18 cellular contexts compared by ENCODE assay signal in genomic region chr2:165601065-165601830, GRCh38.
"Had no signal": no experiment of that assay in that cellular context is flagged by ENCODE, and none has a peak within 500 bp of the region (broad histone marks: within the 10 kb centered on the region; RNA-seq: fewer than 3 reads in every experiment).

No MANE protein-coding gene starts in this region.

- H3K27me3 Mint-ChIP-seq: activated naive CD8-positive, alpha-beta T cell treated with anti-CD3 and anti-CD28 coated beads, Interleukin-2, amount 50 U/mL, for 24 hours had no signal

- H3K27ac ChIP-seq: colonic mucosa, heart right ventricle, ovary, right lobe of liver had no signal

- H3K4me1 Mint-ChIP-seq: activated CD4-positive, alpha-beta T cell treated with anti-CD3 and anti-CD28 coated beads, Interleukin-2, amount 10 ng/mL, durations not matched to agents 7 days and 5 days; activated naive CD4-positive, alpha-beta T cell treated with anti-CD3 and anti-CD28 coated beads, Interleukin-2, amount 10 ng/mL, durations not matched to agents 7 days and 5 days; activated naive CD8-positive, alpha-beta T cell treated with anti-CD3 and anti-CD28 coated beads, Interleukin-2, amount 50 U/mL, for 24 hours; central memory CD8-positive, alpha-beta T cell; naive thymus-derived CD4-positive, alpha-beta T cell; stimulated activated memory B cell treated with anti-CD40 and anti-IgM and Interleukin-4, amounts not matched to agents 10 μg/mL and 1 μg/mL and 100 μg/mL, for 72 hours had no signal

- H3K36me3 Mint-ChIP-seq: activated naive CD4-positive, alpha-beta T cell treated with anti-CD3 and anti-CD28 coated beads, Interleukin-2, amount 10 ng/mL, durations not matched to agents 7 days and 5 days; memory B cell; naive thymus-derived CD4-positive, alpha-beta T cell; stimulated activated memory B cell treated with anti-CD40 and anti-IgM and Interleukin-4, amounts not matched to agents 10 μg/mL and 1 μg/mL and 100 μg/mL, for 72 hours had no signal

- H3K4me3 ChIP-seq: colonic mucosa, heart right ventricle, ovary, right lobe of liver had no signal

- ATAC-seq: activated CD8-positive, alpha-beta T cell treated with anti-CD3 and anti-CD28 coated beads, Interleukin-2, amount 10 ng/mL, durations not matched to agents 7 days and 5 days; activated naive CD8-positive, alpha-beta T cell treated with anti-CD3 and anti-CD28 coated beads, Interleukin-2, amount 50 U/mL, for 24 hours; activated T-cell treated with anti-CD3 and anti-CD28 coated beads, Interleukin-2, amount 50 U/mL, for 4 hours; naive thymus-derived CD4-positive, alpha-beta T cell; stimulated activated memory B cell treated with anti-CD40 and anti-IgM and Interleukin-4, amounts not matched to agents 10 μg/mL and 1 μg/mL and 100 μg/mL, for 72 hours had no signal

- H3K36me3 ChIP-seq: colonic mucosa, ovary, right lobe of liver had no signal

- H3K4me1 ChIP-seq: colonic mucosa, right lobe of liver had no signal

- H3K27ac Mint-ChIP-seq: activated CD4-positive, alpha-beta T cell treated with anti-CD3 and anti-CD28 coated beads, Interleukin-2, amount 10 ng/mL, durations not matched to agents 7 days and 5 days; activated CD8-positive, alpha-beta T cell treated with anti-CD3 and anti-CD28 coated beads, Interleukin-2, amount 10 ng/mL, durations not matched to agents 7 days and 5 days; activated naive CD4-positive, alpha-beta T cell treated with anti-CD3 and anti-CD28 coated beads, Interleukin-2, amount 10 ng/mL, durations not matched to agents 7 days and 5 days; activated naive CD8-positive, alpha-beta T cell treated with anti-CD3 and anti-CD28 coated beads, Interleukin-2, amount 50 U/mL, for 24 hours; memory B cell; naive thymus-derived CD4-positive, alpha-beta T cell; stimulated activated memory B cell treated with anti-CD40 and anti-IgM and Interleukin-4, amounts not matched to agents 10 μg/mL and 1 μg/mL and 100 μg/mL, for 72 hours; T-helper 1 cell treated with Interleukin-12 subunit alpha and Interleukin-12 subunit beta and Interleukin-4 antibody, amounts not matched to agents 30 μg/mL and 1 μg/mL, for 36 hours had no signal

- DNase-seq: activated CD4-positive, alpha-beta T cell treated with anti-CD3 and anti-CD28 coated beads, Interleukin-2, amount 10 ng/mL, durations not matched to agents 7 days and 5 days; activated CD8-positive, alpha-beta T cell treated with anti-CD3 and anti-CD28 coated beads, Interleukin-2, amount 10 ng/mL, durations not matched to agents 7 days and 5 days; activated naive CD4-positive, alpha-beta T cell treated with anti-CD3 and anti-CD28 coated beads, Interleukin-2, amount 10 ng/mL, durations not matched to agents 7 days and 5 days; activated naive CD8-positive, alpha-beta T cell treated with anti-CD3 and anti-CD28 coated beads, Interleukin-2, amount 50 U/mL, for 24 hours; activated T-cell treated with anti-CD3 and anti-CD28 coated beads, Interleukin-2, amount 50 U/mL, for 4 hours; anterior cingulate cortex; colonic mucosa; erythroblast; heart right ventricle; left ventricle myocardium superior; naive thymus-derived CD4-positive, alpha-beta T cell; ovary; right lobe of liver; stimulated activated CD4-positive, alpha-beta T cell treated with anti-CD3 and anti-CD28 coated beads, Interleukin-4, amount 100 ng/mL, for 24 hours had no signal

- H3K4me3 Mint-ChIP-seq: activated CD4-positive, alpha-beta T cell treated with anti-CD3 and anti-CD28 coated beads, Interleukin-2, amount 10 ng/mL, durations not matched to agents 7 days and 5 days; activated CD8-positive, alpha-beta T cell treated with anti-CD3 and anti-CD28 coated beads, Interleukin-2, amount 10 ng/mL, durations not matched to agents 7 days and 5 days; activated naive CD4-positive, alpha-beta T cell treated with anti-CD3 and anti-CD28 coated beads, Interleukin-2, amount 10 ng/mL, durations not matched to agents 7 days and 5 days; activated naive CD8-positive, alpha-beta T cell treated with anti-CD3 and anti-CD28 coated beads, Interleukin-2, amount 50 U/mL, for 24 hours; activated T-cell treated with anti-CD3 and anti-CD28 coated beads, Interleukin-2, amount 50 U/mL, for 4 hours; central memory CD8-positive, alpha-beta T cell; memory B cell; naive thymus-derived CD4-positive, alpha-beta T cell; stimulated activated memory B cell treated with anti-CD40 and anti-IgM and Interleukin-4, amounts not matched to agents 10 μg/mL and 1 μg/mL and 100 μg/mL, for 72 hours; T-helper 1 cell treated with Interleukin-12 subunit alpha and Interleukin-12 subunit beta and Interleukin-4 antibody, amounts not matched to agents 30 μg/mL and 1 μg/mL, for 36 hours had no signal

- H3K27me3 ChIP-seq: colonic mucosa, heart right ventricle, right lobe of liver had no signal

- H3K9me3 Mint-ChIP-seq: activated CD4-positive, alpha-beta T cell treated with anti-CD3 and anti-CD28 coated beads, Interleukin-2, amount 10 ng/mL, durations not matched to agents 7 days and 5 days; activated naive CD4-positive, alpha-beta T cell treated with anti-CD3 and anti-CD28 coated beads, Interleukin-2, amount 10 ng/mL, durations not matched to agents 7 days and 5 days; activated naive CD8-positive, alpha-beta T cell treated with anti-CD3 and anti-CD28 coated beads, Interleukin-2, amount 50 U/mL, for 24 hours; activated T-cell treated with anti-CD3 and anti-CD28 coated beads, Interleukin-2, amount 50 U/mL, for 4 hours; central memory CD8-positive, alpha-beta T cell; memory B cell; stimulated activated memory B cell treated with anti-CD40 and anti-IgM and Interleukin-4, amounts not matched to agents 10 μg/mL and 1 μg/mL and 100 μg/mL, for 72 hours; T-helper 1 cell treated with Interleukin-12 subunit alpha and Interleukin-12 subunit beta and Interleukin-4 antibody, amounts not matched to agents 30 μg/mL and 1 μg/mL, for 36 hours had no signal

- H3K9me3 ChIP-seq: colonic mucosa, heart right ventricle, ovary, right lobe of liver had no signal
